ENCODE assay signal across 8 cellular contexts in the genomic region with DNA sequence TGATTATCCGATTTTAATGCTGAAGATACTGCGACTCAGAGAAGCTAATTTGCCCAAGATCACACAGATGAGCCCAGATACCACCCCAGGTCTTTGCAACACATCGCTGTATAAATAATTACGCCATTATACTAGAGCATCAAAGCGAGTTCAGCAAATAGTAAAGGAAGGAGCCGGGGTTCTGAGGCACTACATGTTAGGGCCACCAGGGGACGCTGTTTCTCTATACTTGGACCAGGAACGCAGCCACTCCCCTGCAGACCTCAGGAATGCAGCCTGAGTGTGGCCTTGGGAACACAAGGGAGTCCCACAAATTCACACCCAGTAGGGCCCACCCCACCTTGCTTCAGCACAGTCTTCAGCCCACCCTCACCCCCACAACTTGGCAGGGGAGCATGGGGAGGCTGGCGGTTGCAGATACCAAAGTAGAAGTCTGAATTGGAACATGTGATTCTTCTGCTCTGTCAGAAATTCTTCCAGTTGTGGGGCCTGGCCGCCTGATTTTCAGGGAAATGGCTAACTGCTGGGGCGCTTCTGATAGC. TPM values are rescaled to one million over a fixed set of nuclear protein-coding genes. Genes with fewer than 3 reads are reported as not detected.
DNase-seq lines count a peak whose midpoint lies in the region; FAIRE-seq and TF ChIP-seq lines count a peak whose summit lies in the region.

No MANE protein-coding gene starts in this region.

- H4K20me1 ChIP-seq in mammary epithelial cell (ENCODE audit: insufficient read depth, low read length) (no peaks in the 10 kb centered on the region), keratinocyte (ENCODE audit: control insufficient read depth, extremely low read depth, insufficient read depth, low read length) (no peaks in the 10 kb centered on the region)

- H3K27me3 ChIP-seq in WERI-Rb-1 (ENCODE audit: insufficient read depth, low read depth, severe bottlenecking) (no peaks in the 10 kb centered on the region), mammary epithelial cell (ENCODE audit: insufficient read depth, low read length) (no peaks in the 10 kb centered on the region), keratinocyte (ENCODE audit: control insufficient read depth, extremely low read depth, insufficient read depth, low read length) (no peaks in the 10 kb centered on the region)

- POLR2A ChIA-PET in HEK293 (lab: Yijun Ruan, JAX) = interaction anchor here (0.7 to 1.4 kb wide), 4 partner anchors 49 to 67 kb away, joined by 3 to 7 read pairs (median 3); no protein-coding TSS in a partner anchor

- H3K4me2 ChIP-seq in mammary epithelial cell (ENCODE audit: insufficient read depth, low read depth, low read length) = peak overlapping the region; percentile 50
- H3K4me2 ChIP-seq in keratinocyte (ENCODE audit: control insufficient read depth, extremely low read depth, insufficient read depth, low read depth, low read length) = peak overlapping the region; percentile 49

- WGBS in mammary epithelial cell (ENCODE audit: low coverage, missing lambda C conversion rate) = 10% methylated on average over 9 of the region's 11 CpGs

- BruUV-seq in mammary epithelial cell (replicated peaks; lab: Mats Ljungman, UMichigan) = no TSS peak

- H3K4me3 ChIP-seq in HEK293 (ENCODE audit: low read depth, low read length) (no peak overlapping the region), WERI-Rb-1 (ENCODE audit: low read depth, low read length) (no peak overlapping the region), mammary epithelial cell (replicated peaks in 1 of 3; ENCODE audit: insufficient read depth in 1 of 3, low read depth in 2 of 3, low read length in 3 of 3) (no peak overlapping the region), keratinocyte (ENCODE audit: control insufficient read depth in 2 of 3, extremely low read depth in 1 of 3, insufficient read depth in 2 of 3, low read depth in 1 of 3, low read length in 3 of 3) (no peak overlapping the region)

- H3K4me1 ChIP-seq in HEK293 (ENCODE audit: control insufficient read depth, insufficient read depth, low read length) (no peaks in the 10 kb centered on the region), mammary epithelial cell (ENCODE audit: insufficient read depth, low read length) (peaks cover 40% of the 10 kb centered on the region), keratinocyte (ENCODE audit: control insufficient read depth, extremely low read depth, insufficient read depth, low read length) (peaks cover 28% of the 10 kb centered on the region)

- no peak overlapping the region for H3K27ac ChIP-seq in HEK293 (ENCODE audit: extremely low read depth, low read depth, low read length)
- H3K27ac ChIP-seq in WERI-Rb-1 = no peak overlapping the region
- H3K27ac ChIP-seq in mammary epithelial cell (ENCODE audit: insufficient read depth, low read depth, low read length) = peak overlapping the region; percentile 19
- H3K27ac ChIP-seq in keratinocyte (ENCODE audit: control insufficient read depth, insufficient read depth, low read length) = peak overlapping the region; percentile 54

- no peaks in the 10 kb centered on the region for H3K9me3 ChIP-seq in HEK293 (ENCODE audit: control insufficient read depth, insufficient read depth, low read depth, low read length)
- no peaks in the 10 kb centered on the region for H3K9me3 ChIP-seq in WERI-Rb-1 (ENCODE audit: severe bottlenecking)
- H3K9me3 ChIP-seq in mammary epithelial cell (replicated peaks; ENCODE audit: insufficient read depth, low read length) = no peaks in the 10 kb centered on the region
- H3K9me3 ChIP-seq in keratinocyte (ENCODE audit: control insufficient read depth, low read depth, low read length) = no peaks in the 10 kb centered on the region

- H3K9me1 ChIP-seq in keratinocyte (ENCODE audit: control insufficient read depth, extremely low read depth, insufficient read depth, low read length) = no peaks in the 10 kb centered on the region

- FAIRE-seq in D721Med (lab: Jason Lieb, UNC) (no peak), keratinocyte (lab: Jason Lieb, UNC) (peak; percentile 93)

- CTCF ChIA-PET in HEK293 (lab: Yijun Ruan, JAX) = interaction anchor here (0.6 to 7.0 kb wide), 39 partner anchors 9 to 380 kb away, joined by 3 to 124 read pairs (median 4); partner anchors contain the start of gene AMOTL2
- CTCF ChIA-PET in mammary epithelial cell (lab: Charles Lee; ENCODE audit: low non-redundant PET) = interaction anchor here (0.5 to 0.7 kb wide), 3 partner anchors 56 to 165 kb away, joined by 3 to 11 read pairs (median 5); no protein-coding TSS in a partner anchor

- H3K79me2 ChIP-seq in mammary epithelial cell (ENCODE audit: insufficient read depth, low read length) (no peaks in the 10 kb centered on the region), keratinocyte (ENCODE audit: control insufficient read depth, insufficient read depth, low read length) (no peaks in the 10 kb centered on the region)

- TF ChIP-seq CTCF in D721Med (IDR thresholded peaks at IDR 0.05; ENCODE audit: insufficient read depth, missing control alignments) (peak; percentile 99), HEK293 (tag by site-specific recombination; IDR thresholded peaks at IDR 0.05) (peak; percentile 82), WERI-Rb-1 (IDR thresholded peaks at IDR 0.05; ENCODE audit: low read depth, low read length) (peak; percentile 98), mammary epithelial cell (conservative IDR thresholded peaks at IDR 0.05 in 1 of 2, IDR thresholded peaks at IDR 0.05 in 1 of 2; ENCODE audit: extremely low read depth in 1 of 2, insufficient read depth in 1 of 2, low read depth in 1 of 2, low read length in 2 of 2) (peak; percentile 99), keratinocyte (optimal IDR thresholded peaks at IDR 0.05 in 1 of 3, IDR thresholded peaks at IDR 0.05 in 1 of 3, conservative IDR thresholded peaks at IDR 0.05 in 1 of 3; ENCODE audit: extremely low read depth in 1 of 3, insufficient read depth in 2 of 3, low read length in 3 of 3) (peak in 2 of 3 experiments; percentile 96 to 98)

- H2AFZ ChIP-seq in mammary epithelial cell (ENCODE audit: low read depth, low read length) (peak overlapping the region; percentile 62), keratinocyte (ENCODE audit: control insufficient read depth, low read length) (peak overlapping the region; percentile 87)

- intact Hi-C loops in mammary epithelial cell (cut with micrococcal nuclease) = loop anchor here (1.0 to 10.0 kb wide), 7 partner anchors 66 to 446 kb away; partner anchors contain the start of gene AMOTL2

- DNase-seq in D721Med (ENCODE audit: insufficient read length, low spot score) = peak; percentile 64
- DNase-seq in NCI-H2107 (lab: John Stamatoyannopoulos, UW) = peak; percentile 74
- DNase-seq in WERI-Rb-1 = peak; percentile 76
- DNase-seq in mammary epithelial cell = peak; percentile 67
- DNase-seq in keratinocyte (ENCODE audit: low read depth, low spot score) = no peak
- peak; percentile 52 to 82 (median 66) for DNase-seq in stimulated activated CD4-positive, alpha-beta T cell treated with anti-CD3 and anti-CD28 coated beads, Interleukin-12 subunit alpha, Interleukin-12 subunit beta, amount 100 ng/mL, for 48 hours (ENCODE audit: low read depth in 2 of 3, low spot score in 1 of 3)
- no peak for DNase-seq in amniotic stem cell (lab: John Stamatoyannopoulos, UW)

- in situ Hi-C loops in mammary epithelial cell (cut with MboI; ENCODE audit: low sequenced_read_pairs in 2 of 2) = loop anchor here (5.0 to 10.0 kb wide), 4 partner anchors 54 to 174 kb away; no protein-coding TSS in a partner anchor

- dilution Hi-C loops in mammary epithelial cell (cut with HindIII; ENCODE audit: low sequenced_read_pairs) = no loop called here
- dilution Hi-C loops in keratinocyte (cut with MboI; ENCODE audit: extremely low pct_ligation_motif_present, low sequenced_read_pairs) = no loop called here

- no peak overlapping the region for H3K9ac ChIP-seq in mammary epithelial cell (ENCODE audit: insufficient read depth, low read length)
- peak overlapping the region; percentile 41 for H3K9ac ChIP-seq in keratinocyte (ENCODE audit: control insufficient read depth, extremely low read depth, insufficient read depth, low read length)

- H3K36me3 ChIP-seq in HEK293 (ENCODE audit: control insufficient read depth in 2 of 2, insufficient read depth in 1 of 2, low read length in 2 of 2) = no peaks in the 10 kb centered on the region
- H3K36me3 ChIP-seq in WERI-Rb-1 = no peaks in the 10 kb centered on the region
- no peaks in the 10 kb centered on the region for H3K36me3 ChIP-seq in mammary epithelial cell (ENCODE audit: insufficient read depth, low read length)
- H3K36me3 ChIP-seq in keratinocyte (ENCODE audit: control insufficient read depth in 2 of 2, extremely low read depth in 1 of 2, insufficient read depth in 2 of 2, low read length in 2 of 2) = no peaks in the 10 kb centered on the region

TF ChIP-seq in HEK293, 187 proteins besides CTCF, POLR2A, EP300 and RAD21 (continues in another document):
- TF ChIP-seq ZNF560 (tag by site-specific recombination; IDR thresholded peaks at IDR 0.05; ENCODE audit: borderline replicate concordance) (no peak), ZSCAN16 (tag by site-specific recombination; IDR thresholded peaks at IDR 0.05) (no peak), ZSCAN30 (tag by site-specific recombination; IDR thresholded peaks at IDR 0.05) (peak; percentile 49; the same call in 1 of the 2 replicates)

RNA-seq across cellular contexts. Expression of gene RYK, which starts 57.8 kb away (rescaled TPM):
- 100 to 1,000 TPM in 1 of 2 donors, 10 to 100 TPM in 1; 76.3 to 171 TPM for total RNA-seq in mammary epithelial cell
- 49.6 TPM for polyA plus RNA-seq in mammary epithelial cell
- 117 TPM for polyA minus RNA-seq in mammary epithelial cell
- polyA plus RNA-seq in keratinocyte = 55.6 to 82.1 TPM (median 73.7 TPM) in 3 replicates
- polyA plus RNA-seq in keratinocyte (2011; ENCODE audit: low read depth) = 15.7 TPM
- 40.0 and 72.0 TPM in 2 replicates for polyA plus RNA-seq in keratinocyte (2011; cell fraction: cytosol; rRNA removed)
- 95.6 and 96.2 TPM in 2 replicates for polyA plus RNA-seq in keratinocyte (2011; cell fraction: nucleus; rRNA removed)
- polyA plus RNA-seq in keratinocyte (2012; ENCODE audit: low replicate concordance) = 38.6 and 49.7 TPM in 2 replicates
- 63.0 to 115 TPM (median 90.5 TPM) in 3 replicates for polyA minus RNA-seq in keratinocyte
- 38.8 TPM for polyA minus RNA-seq in keratinocyte (2011; cell fraction: cytosol; rRNA and poly(A)+ RNA removed)
- polyA minus RNA-seq in keratinocyte (2011; cell fraction: nucleus; rRNA and poly(A)+ RNA removed) = 44.5 and 97.3 TPM in 2 replicates

Comparison
In these comparisons a context has a peak if more than half of its experiments do, and no peak if none do; other contexts are left out.
1. DNase-seq: peak in D721Med (single experiment), NCI-H2107 (single experiment), WERI-Rb-1 (single experiment), mammary epithelial cell (single experiment) and stimulated activated CD4-positive, alpha-beta T cell treated with anti-CD3 and anti-CD28 coated beads, Interleukin-12 subunit alpha, Interleukin-12 subunit beta, amount 100 ng/mL, for 48 hours (3 of 3); none in keratinocyte (single experiment) and amniotic stem cell (single experiment).
2. H3K27ac ChIP-seq: peak in mammary epithelial cell (single experiment) and keratinocyte (single experiment); none in HEK293 (single experiment) and WERI-Rb-1 (single experiment).
3. Peak in every context shown above with its lines, with median percentiles within 50 percentile points of each other: CTCF ChIP-seq.